In the genomic region with DNA sequence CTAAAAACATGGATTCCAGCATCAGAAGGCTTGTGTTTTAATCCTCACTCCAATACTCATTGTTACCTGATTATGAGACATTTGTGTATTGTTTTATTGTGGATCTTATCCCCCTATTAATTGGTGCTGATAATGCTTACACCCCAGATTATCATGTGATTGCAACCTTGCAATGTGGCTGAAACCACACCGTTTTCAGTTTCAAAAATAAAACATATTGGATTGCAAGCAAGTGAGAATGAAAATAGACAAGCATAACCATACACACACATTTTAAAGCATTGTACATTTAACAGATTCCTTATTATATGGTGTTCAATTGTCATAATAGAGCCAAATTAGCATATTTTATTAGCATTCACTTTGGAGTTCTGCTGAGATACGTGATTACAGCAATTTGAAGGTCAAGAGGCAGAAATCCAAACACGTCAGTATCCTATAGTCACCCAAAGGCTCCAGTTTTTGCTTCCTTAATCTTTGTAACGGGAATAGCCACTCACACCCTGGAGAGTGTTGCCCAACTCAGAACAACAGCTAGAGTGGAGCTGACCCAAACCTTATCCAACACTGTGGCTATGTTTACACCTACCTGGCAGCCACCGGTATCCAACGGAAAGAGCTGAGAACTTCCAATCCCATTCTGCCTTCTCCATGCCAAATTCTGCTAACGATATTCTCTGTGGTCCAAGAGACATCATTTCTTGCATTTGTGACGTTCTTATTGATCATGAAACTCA, we compare ENCODE assay signal across 20 cellular contexts.
A peak's percentile ranks its signal among the peaks of the same experiment; 100 is the strongest.
DNase-seq lines count a peak whose midpoint lies in the region; ATAC-seq, FAIRE-seq and TF ChIP-seq lines count a peak whose summit lies in the region.
"Had no signal": no experiment of that assay in that cellular context is flagged by ENCODE, and none has a peak within 500 bp of the region (broad histone marks: within the 10 kb centered on the region; RNA-seq: fewer than 3 reads in every experiment).

No MANE protein-coding gene starts in this region.

- no peak overlapping the region for H3K4me2 ChIP-seq in keratinocyte (ENCODE audit: control insufficient read depth, extremely low read depth, insufficient read depth, low read depth, low read length)

- H3K27me3 ChIP-seq in keratinocyte (ENCODE audit: control insufficient read depth, extremely low read depth, insufficient read depth, low read length) = no peaks in the 10 kb centered on the region
- H3K27me3 ChIP-seq in prostate gland (replicated peaks; ENCODE audit: insufficient read depth) = no peaks in the 10 kb centered on the region

- ATAC-seq in GM18498 (IDR thresholded peaks at IDR 0.05; ENCODE audit: unreplicated experiment) (peak; percentile 77), GM19324 (IDR thresholded peaks at IDR 0.05; ENCODE audit: low FRiP score, unreplicated experiment) (peak; percentile 66), HG03442 (IDR thresholded peaks at IDR 0.05; ENCODE audit: unreplicated experiment) (peak; percentile 75), GM19452 (IDR thresholded peaks at IDR 0.05; ENCODE audit: unreplicated experiment) (no peak)
- ATAC-seq: naive thymus-derived CD4-positive, alpha-beta T cell had no signal

- H3K79me2 ChIP-seq in keratinocyte (ENCODE audit: control insufficient read depth, insufficient read depth, low read length) = no peaks in the 10 kb centered on the region

- no peaks in the 10 kb centered on the region for H4K20me1 ChIP-seq in keratinocyte (ENCODE audit: control insufficient read depth, extremely low read depth, insufficient read depth, low read length)

- FAIRE-seq in keratinocyte (lab: Jason Lieb, UNC) = peak; percentile 57
- FAIRE-seq: astrocyte, HTR-8/SVneo had no signal

- no peak overlapping the region for H2AFZ ChIP-seq in keratinocyte (ENCODE audit: control insufficient read depth, low read length)

- H3K4me3 ChIP-seq in keratinocyte (ENCODE audit: control insufficient read depth in 2 of 3, extremely low read depth in 1 of 3, insufficient read depth in 2 of 3, low read depth in 1 of 3, low read length in 3 of 3) (no peak overlapping the region), prostate gland (no peak overlapping the region)

- H3K9me3 ChIP-seq in keratinocyte (ENCODE audit: control insufficient read depth, low read depth, low read length) = no peaks in the 10 kb centered on the region
- H3K9me3 ChIP-seq in prostate gland = no peaks in the 10 kb centered on the region

- 90% methylated on average over 8 of the region's 8 CpGs for WGBS in prostate gland

- TF ChIP-seq CTCF in keratinocyte (optimal IDR thresholded peaks at IDR 0.05 in 1 of 3, IDR thresholded peaks at IDR 0.05 in 1 of 3, conservative IDR thresholded peaks at IDR 0.05 in 1 of 3; ENCODE audit: extremely low read depth in 1 of 3, insufficient read depth in 2 of 3, low read length in 3 of 3) (no peak), prostate gland (IDR thresholded peaks at IDR 0.05) (no peak)

- no peaks in the 10 kb centered on the region for H3K9me1 ChIP-seq in keratinocyte (ENCODE audit: control insufficient read depth, extremely low read depth, insufficient read depth, low read length)

- no peak for TF ChIP-seq POLR2A in prostate gland (IDR thresholded peaks at IDR 0.05)

- dilution Hi-C loops in keratinocyte (cut with MboI; ENCODE audit: extremely low pct_ligation_motif_present, low sequenced_read_pairs) = no loop called here

- no peak overlapping the region for H3K9ac ChIP-seq in keratinocyte (ENCODE audit: control insufficient read depth, extremely low read depth, insufficient read depth, low read length)

- H3K4me1 ChIP-seq in keratinocyte (ENCODE audit: control insufficient read depth, extremely low read depth, insufficient read depth, low read length) (peaks cover 6% of the 10 kb centered on the region), prostate gland (replicated peaks) (no peaks in the 10 kb centered on the region)

- no peak overlapping the region for H3K27ac ChIP-seq in keratinocyte (ENCODE audit: control insufficient read depth, insufficient read depth, low read length)
- H3K27ac ChIP-seq in prostate gland = no peak overlapping the region

- H3K36me3 ChIP-seq in keratinocyte (ENCODE audit: control insufficient read depth in 2 of 2, extremely low read depth in 1 of 2, insufficient read depth in 2 of 2, low read length in 2 of 2) = no peaks in the 10 kb centered on the region
- H3K36me3 ChIP-seq in prostate gland = no peaks in the 10 kb centered on the region

- intact Hi-C loops in prostate gland (cut with DNase I) (no loop called here), posterior vena cava (cut with DNase I) (no loop called here)

- no peak for DNase-seq in keratinocyte (ENCODE audit: low read depth, low spot score)
- DNase-seq in prostate gland (ENCODE audit: low spot score) = no peak
- no peak for DNase-seq in posterior vena cava (ENCODE audit: low spot score)
- DNase-seq: activated CD4-positive, CD25-positive, alpha-beta regulatory T cell treated with anti-CD3 and anti-CD28 coated beads, Interleukin-2, amount 50 U/mL, for 72 hours; DMS 273 treated with DMSO at 0.1 percent for 48 hours; foreskin melanocyte; kidney; naive thymus-derived CD4-positive, alpha-beta T cell; NCI-H1092 treated with DMSO at 0.1 percent for 48 hours; NCI-H2029; NCI-H446 treated with DMSO at 0.1 percent for 48 hours; NK-92 treated with Interleukin-12 subunit alpha and Interleukin-12 subunit beta, amount 100 ng/mL, for 24 hours; stimulated activated CD4-positive, alpha-beta T cell treated with anti-CD3 and anti-CD28 coated beads, Interleukin-1b, Interleukin-23, amount 100 ng/mL, for 48 hours; stimulated activated naive CD4-positive, alpha-beta T cell had no signal
